ENCODE assay signal across 11 cellular contexts in genomic region chr7:47724335-47724982, GRCh38.
DNase-seq lines count a peak whose midpoint lies in the region; ATAC-seq, FAIRE-seq and TF ChIP-seq lines count a peak whose summit lies in the region.
"Had no signal": no experiment of that assay in that cellular context is flagged by ENCODE, and none has a peak within 500 bp of the region (broad histone marks: within the 10 kb centered on the region; RNA-seq: fewer than 3 reads in every experiment).

No MANE protein-coding gene starts in this region.

- ATAC-seq in HG03565 (IDR thresholded peaks at IDR 0.05; ENCODE audit: unreplicated experiment): no peak
- no peak for ATAC-seq in HG03520 (IDR thresholded peaks at IDR 0.05; ENCODE audit: unreplicated experiment)
- no peak for ATAC-seq in GM21529 (IDR thresholded peaks at IDR 0.05; ENCODE audit: unreplicated experiment)

- DNase-seq in astrocyte of the hippocampus (ENCODE audit: low read depth, low spot score) (peak; percentile 80), mesenteric fat pad (ENCODE audit: low spot score) (peak; percentile 71), GM12892 (ENCODE audit: insufficient read length) (no peak)
- DNase-seq: activated CD4-positive, CD25-positive, alpha-beta regulatory T cell treated with anti-CD3 and anti-CD28 coated beads, Interleukin-2, amount 50 U/mL, for 72 hours; midbrain; NCI-H1417 had no signal

- no peak for FAIRE-seq in GM12892 (lab: Jason Lieb, UNC)

- H3K36me3 ChIP-seq in BLaER1 treated with 17β-estradiol and CSF1 and Interleukin-3, amounts not matched to agents 10 nM and 100 nM: no peaks in the 10 kb centered on the region
- H3K36me3 ChIP-seq in HUES64 (ENCODE audit: insufficient read depth, low read length): no peaks in the 10 kb centered on the region

- H3K4me2 ChIP-seq in BLaER1 treated with 17β-estradiol and CSF1 and Interleukin-3, amounts not matched to agents 10 nM and 100 nM: peak overlapping the region in 10 of 11 experiments; percentile 12 to 91 (median 75); a peak in 19 of 22 replicates

- peaks cover 12 to 35% (median 26%) of the 10 kb centered on the region in 10 experiments; a peak in 18 of 20 replicates for H3K4me1 ChIP-seq in BLaER1 treated with 17β-estradiol and CSF1 and Interleukin-3, amounts not matched to agents 10 nM and 100 nM
- H3K4me1 ChIP-seq in HUES64 (ENCODE audit: insufficient read depth, low read length): peaks cover 16% of the 10 kb centered on the region

- H3K9me3 ChIP-seq in BLaER1 treated with 17β-estradiol and CSF1 and Interleukin-3, amounts not matched to agents 10 nM and 100 nM (replicated peaks in 1 of 11): no peaks in the 10 kb centered on the region
- H3K9me3 ChIP-seq in HUES64 (ENCODE audit: insufficient read depth, low read depth, low read length): no peaks in the 10 kb centered on the region

- no peaks in the 10 kb centered on the region for H4K20me1 ChIP-seq in BLaER1 treated with 17β-estradiol and CSF1 and Interleukin-3, amounts not matched to agents 10 nM and 100 nM

- peak overlapping the region in 3 of 11 experiments; percentile 33 to 37 (median 36); a peak in 4 of 22 replicates for H3K9ac ChIP-seq in BLaER1 treated with 17β-estradiol and CSF1 and Interleukin-3, amounts not matched to agents 10 nM and 100 nM
- peak overlapping the region; percentile 25; the same call in 1 of the 2 replicates for H3K9ac ChIP-seq in HUES64 (ENCODE audit: low read depth, low read length)

- H3K27me3 ChIP-seq in BLaER1 treated with 17β-estradiol and CSF1 and Interleukin-3, amounts not matched to agents 10 nM and 100 nM: no peaks in the 10 kb centered on the region
- no peaks in the 10 kb centered on the region for H3K27me3 ChIP-seq in HUES64 (ENCODE audit: insufficient read depth, low read length)

- peak overlapping the region in 5 of 11 experiments; percentile 34 to 57 (median 49); a peak in 6 of 22 replicates for H3K27ac ChIP-seq in BLaER1 treated with 17β-estradiol and CSF1 and Interleukin-3, amounts not matched to agents 10 nM and 100 nM
- peak overlapping the region; percentile 61; the same call in 1 of the 2 replicates for H3K27ac ChIP-seq in HUES64 (ENCODE audit: low read depth, low read length)

- no peak overlapping the region for H3K4me3 ChIP-seq in BLaER1 treated with 17β-estradiol and CSF1 and Interleukin-3, amounts not matched to agents 10 nM and 100 nM
- no peak overlapping the region for H3K4me3 ChIP-seq in HUES64 (ENCODE audit: low read length)

- 69% methylated on average over 12 of the region's 12 CpGs for WGBS in HUES64

- no peak for TF ChIP-seq POLR2A in GM12892 (IDR thresholded peaks at IDR 0.05; ENCODE audit: low read depth, low read length)
